2 cellular contexts compared by ENCODE assay signal in the genomic region with DNA sequence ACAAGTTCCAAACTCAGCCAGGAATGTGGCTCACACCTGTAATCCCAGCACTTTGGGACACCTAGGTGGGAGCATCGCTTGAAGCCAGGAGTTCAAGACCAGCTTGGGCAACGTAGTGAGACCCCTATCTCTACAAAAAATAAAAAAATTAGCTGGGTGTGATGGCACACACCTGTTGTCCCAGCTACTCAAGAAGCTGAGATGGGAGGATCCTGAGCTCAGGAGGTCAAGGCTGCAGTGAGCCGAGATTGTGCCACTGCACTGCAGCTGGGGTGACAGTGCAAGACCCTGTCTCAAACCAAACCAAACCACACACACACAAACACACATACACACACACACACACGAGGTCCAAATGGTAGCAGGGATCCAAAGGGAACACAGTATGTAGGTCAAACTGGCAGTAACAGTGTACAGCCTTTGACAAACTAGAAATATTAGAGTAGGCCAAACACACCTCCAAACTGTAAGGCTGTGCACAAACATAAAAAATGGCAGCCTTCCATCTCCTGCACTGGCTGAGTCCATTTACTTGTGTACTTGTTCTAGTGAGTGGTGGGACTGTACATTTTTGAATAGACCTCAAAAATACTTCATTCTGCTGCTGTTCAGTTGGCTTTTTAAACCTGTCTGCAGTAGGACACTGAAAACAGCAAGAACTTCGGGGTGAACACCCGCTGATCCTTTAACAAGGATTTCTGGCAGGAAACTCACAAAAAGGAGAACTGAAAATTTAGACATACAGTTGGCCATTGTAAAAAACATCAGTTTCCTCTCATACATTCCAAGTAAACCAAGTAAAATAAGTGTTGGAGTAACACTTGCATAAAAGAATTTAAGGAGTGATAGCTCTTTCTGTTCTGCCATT.
TF ChIP-seq lines count a peak whose summit lies in the region.

No MANE protein-coding gene starts in this region.

TF ChIP-seq in IMR-90, 13 proteins besides CTCF, POLR2A, EP300 and RAD21:
- TF ChIP-seq RCOR1 (IDR thresholded peaks at IDR 0.05; ENCODE audit: insufficient replicate concordance, low read length), result no peak
- TF ChIP-seq, protein P1, sequence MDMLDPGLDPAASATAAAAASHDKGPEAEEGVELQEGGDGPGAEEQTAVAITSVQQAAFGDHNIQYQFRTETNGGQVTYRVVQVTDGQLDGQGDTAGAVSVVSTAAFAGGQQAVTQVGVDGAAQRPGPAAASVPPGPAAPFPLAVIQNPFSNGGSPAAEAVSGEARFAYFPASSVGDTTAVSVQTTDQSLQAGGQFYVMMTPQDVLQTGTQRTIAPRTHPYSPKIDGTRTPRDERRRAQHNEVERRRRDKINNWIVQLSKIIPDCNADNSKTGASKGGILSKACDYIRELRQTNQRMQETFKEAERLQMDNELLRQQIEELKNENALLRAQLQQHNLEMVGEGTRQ (IDR thresholded peaks at IDR 0.05; ENCODE audit: low read depth, low read length), result no peak
- no peak for TF ChIP-seq BHLHE40 (IDR thresholded peaks at IDR 0.05; ENCODE audit: low read depth, low read length)
- no peak for TF ChIP-seq MAFK (IDR thresholded peaks at IDR 0.05; ENCODE audit: low read depth, low read length)

TF ChIP-seq in HEK293T, 16 proteins besides CTCF, POLR2A, EP300 and RAD21 (continued from another document):
- no peak for TF ChIP-seq ARNT (IDR thresholded peaks at IDR 0.05)
- no peak for TF ChIP-seq NFRKB (IDR thresholded peaks at IDR 0.05)
- no peak for TF ChIP-seq L3MBTL2 (conservative IDR thresholded peaks at IDR 0.05)
- TF ChIP-seq, protein P2, sequence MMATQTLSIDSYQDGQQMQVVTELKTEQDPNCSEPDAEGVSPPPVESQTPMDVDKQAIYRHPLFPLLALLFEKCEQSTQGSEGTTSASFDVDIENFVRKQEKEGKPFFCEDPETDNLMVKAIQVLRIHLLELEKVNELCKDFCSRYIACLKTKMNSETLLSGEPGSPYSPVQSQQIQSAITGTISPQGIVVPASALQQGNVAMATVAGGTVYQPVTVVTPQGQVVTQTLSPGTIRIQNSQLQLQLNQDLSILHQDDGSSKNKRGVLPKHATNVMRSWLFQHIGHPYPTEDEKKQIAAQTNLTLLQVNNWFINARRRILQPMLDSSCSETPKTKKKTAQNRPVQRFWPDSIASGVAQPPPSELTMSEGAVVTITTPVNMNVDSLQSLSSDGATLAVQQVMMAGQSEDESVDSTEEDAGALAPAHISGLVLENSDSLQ (IDR thresholded peaks at IDR 0.05), result no peak
- no peak for TF ChIP-seq FOXM1 (IDR thresholded peaks at IDR 0.05; ENCODE audit: borderline replicate concordance)
- TF ChIP-seq FOXK2 (IDR thresholded peaks at IDR 0.05), result no peak
- TF ChIP-seq LEF1 (IDR thresholded peaks at IDR 0.05; ENCODE audit: borderline replicate concordance), result no peak
- TF ChIP-seq SP1 (IDR thresholded peaks at IDR 0.05), result no peak
TF ChIP-seq in HEK293T: peak in this region for 0.
